Comparison of ENCODE assay signal across 15 cellular contexts in genomic region chr4:96305030-96305429, GRCh38.
"Had no signal": no experiment of that assay in that cellular context is flagged by ENCODE, and none has a peak within 500 bp of the region (broad histone marks: within the 10 kb centered on the region; RNA-seq: fewer than 3 reads in every experiment).

No MANE protein-coding gene starts in this region.

- H3K4me3 ChIP-seq: dorsolateral prefrontal cortex, lower lobe of right lung had no signal

- H3K4me3 Mint-ChIP-seq: activated CD4-positive, alpha-beta T cell treated with anti-CD3 and anti-CD28 coated beads, Interleukin-2, amount 10 ng/mL, durations not matched to agents 24 days and 14 days; activated CD8-positive, alpha-beta T cell treated with anti-CD3 and anti-CD28 coated beads for 36 hours; activated naive CD8-positive, alpha-beta T cell treated with anti-CD3 and anti-CD28 coated beads, Interleukin-2, amount 10 ng/mL, durations not matched to agents 7 days and 5 days; activated T-helper 17 cell treated with anti-CD3 and anti-CD28 coated beads, Interleukin-2, amount 50 U/mL, for 72 hours; nephron; stimulated activated naive B cell treated with anti-CD40 and anti-IgM and Interleukin-4, amounts not matched to agents 10 μg/mL and 1 μg/mL and 100 μg/mL, for 72 hours had no signal

- H3K27me3 Mint-ChIP-seq: activated CD4-positive, alpha-beta T cell treated with anti-CD3 and anti-CD28 coated beads, Interleukin-2, amount 10 ng/mL, durations not matched to agents 24 days and 14 days; activated CD8-positive, alpha-beta T cell treated with anti-CD3 and anti-CD28 coated beads for 36 hours; activated naive CD8-positive, alpha-beta T cell treated with anti-CD3 and anti-CD28 coated beads, Interleukin-2, amount 10 ng/mL, durations not matched to agents 7 days and 5 days; activated T-helper 17 cell treated with anti-CD3 and anti-CD28 coated beads, Interleukin-2, amount 50 U/mL, for 72 hours; stimulated activated naive B cell treated with anti-CD40 and anti-IgM and Interleukin-4, amounts not matched to agents 10 μg/mL and 1 μg/mL and 100 μg/mL, for 72 hours had no signal

- H3K27ac Mint-ChIP-seq: activated CD4-positive, alpha-beta T cell treated with anti-CD3 and anti-CD28 coated beads, Interleukin-2, amount 10 ng/mL, durations not matched to agents 24 days and 14 days; activated CD8-positive, alpha-beta T cell treated with anti-CD3 and anti-CD28 coated beads for 36 hours; activated naive CD8-positive, alpha-beta T cell treated with anti-CD3 and anti-CD28 coated beads, Interleukin-2, amount 10 ng/mL, durations not matched to agents 7 days and 5 days; activated T-helper 17 cell treated with anti-CD3 and anti-CD28 coated beads, Interleukin-2, amount 50 U/mL, for 72 hours; nephron; stimulated activated naive B cell treated with anti-CD40 and anti-IgM and Interleukin-4, amounts not matched to agents 10 μg/mL and 1 μg/mL and 100 μg/mL, for 72 hours had no signal

- H3K4me1 Mint-ChIP-seq: activated CD4-positive, alpha-beta T cell treated with anti-CD3 and anti-CD28 coated beads, Interleukin-2, amount 10 ng/mL, durations not matched to agents 24 days and 14 days; activated naive CD8-positive, alpha-beta T cell treated with anti-CD3 and anti-CD28 coated beads, Interleukin-2, amount 10 ng/mL, durations not matched to agents 7 days and 5 days; activated T-helper 17 cell treated with anti-CD3 and anti-CD28 coated beads, Interleukin-2, amount 50 U/mL, for 72 hours; nephron; stimulated activated naive B cell treated with anti-CD40 and anti-IgM and Interleukin-4, amounts not matched to agents 10 μg/mL and 1 μg/mL and 100 μg/mL, for 72 hours had no signal

- H3K4me1 ChIP-seq: lower lobe of right lung had no signal

- DNase-seq: activated CD4-positive, alpha-beta T cell treated with anti-CD3 and anti-CD28 coated beads, Interleukin-2, amount 10 ng/mL, durations not matched to agents 24 days and 14 days; activated CD8-positive, alpha-beta T cell treated with anti-CD3 and anti-CD28 coated beads for 36 hours; activated naive CD4-positive, alpha-beta T cell treated with Interleukin-2 at 50 U/mL for 16 hours; activated naive CD8-positive, alpha-beta T cell treated with anti-CD3 and anti-CD28 coated beads, Interleukin-2, amount 10 ng/mL, durations not matched to agents 7 days and 5 days; activated T-cell treated with anti-CD3 and anti-CD28 coated beads, Interleukin-2, amount 50 U/mL, for 1 hour; aorta; brain microvascular endothelial cell; central memory CD4-positive, alpha-beta T cell; dorsolateral prefrontal cortex; foreskin fibroblast; lower lobe of right lung; stimulated activated naive B cell treated with anti-CD40 and anti-IgM and Interleukin-4, amounts not matched to agents 10 μg/mL and 1 μg/mL and 100 μg/mL, for 72 hours had no signal

- H3K36me3 ChIP-seq: brain microvascular endothelial cell, lower lobe of right lung had no signal

- H3K27me3 ChIP-seq: brain microvascular endothelial cell, dorsolateral prefrontal cortex had no signal

- H3K27ac ChIP-seq: brain microvascular endothelial cell, dorsolateral prefrontal cortex, epithelial cell of prostate, lower lobe of right lung had no signal

- H3K9me3 ChIP-seq: lower lobe of right lung had no signal

- H3K36me3 Mint-ChIP-seq: activated naive CD8-positive, alpha-beta T cell treated with anti-CD3 and anti-CD28 coated beads, Interleukin-2, amount 10 ng/mL, durations not matched to agents 7 days and 5 days; stimulated activated naive B cell treated with anti-CD40 and anti-IgM and Interleukin-4, amounts not matched to agents 10 μg/mL and 1 μg/mL and 100 μg/mL, for 72 hours had no signal

- ATAC-seq: activated CD8-positive, alpha-beta T cell treated with anti-CD3 and anti-CD28 coated beads for 36 hours; activated T-helper 17 cell treated with anti-CD3 and anti-CD28 coated beads, Interleukin-2, amount 50 U/mL, for 72 hours; lower lobe of right lung; stimulated activated naive B cell treated with anti-CD40 and anti-IgM and Interleukin-4, amounts not matched to agents 10 μg/mL and 1 μg/mL and 100 μg/mL, for 72 hours had no signal
